ENCODE assay signal across 7 cellular contexts in genomic region chr22:20504293-20504922, GRCh38. TPM values are rescaled to one million over a fixed set of nuclear protein-coding genes. Genes with fewer than 3 reads are reported as not detected.
A peak's percentile ranks its signal among the peaks of the same experiment; 100 is the strongest.
DNase-seq lines count a peak whose midpoint lies in the region; ATAC-seq and TF ChIP-seq lines count a peak whose summit lies in the region.
"Not testable (repeated sequence)": the region's sequence is repeated elsewhere in the genome, so short reads cannot be mapped to it uniquely, and the experiment has no call there.

No MANE protein-coding gene starts in this region.

- not testable (repeated sequence) for H3K27ac Mint-ChIP-seq in Calu3 (ENCODE audit: unreplicated experiment)
- H3K27ac Mint-ChIP-seq in nephron, result peak overlapping the region; percentile 25 to 49 (median 41)

- H3K36me3 ChIP-seq in Panc1 (ENCODE audit: control insufficient read depth, insufficient read depth, low read length); adipocyte (ENCODE audit: control insufficient read depth, insufficient read depth, low read length, severe bottlenecking): not testable (repeated sequence)

- not testable (repeated sequence) for H3K9me3 ChIP-seq in Panc1 (ENCODE audit: control insufficient read depth, insufficient read depth, low read depth, low read length); adipocyte (ENCODE audit: control insufficient read depth, low read length)

- POLR2A ChIA-PET in Panc1 (lab: Charles Lee), result not testable (repeated sequence)

- not testable (repeated sequence) for BruUV-seq in Calu3 (replicated peaks; lab: Mats Ljungman, UMichigan); Panc1 (replicated peaks; lab: Mats Ljungman, UMichigan)

- peak; percentile 44 for ATAC-seq in Panc1

- peak; percentile 37 for DNase-seq in Calu3
- DNase-seq in HS-5 (ENCODE audit: low read depth), result peak; percentile 73
- DNase-seq in Panc1 (ENCODE audit: low read depth, low spot score), result peak; percentile 67
- peak; percentile 67 for DNase-seq in adipocyte (ENCODE audit: low read depth)
- peak; percentile 28 for DNase-seq in dedifferentiated amniotic fluid mesenchymal stem cell (ENCODE audit: extremely low spot score)
- DNase-seq in hepatic stellate cell (ENCODE audit: low spot score), result peak; percentile 73

- not testable (repeated sequence) for TF ChIP-seq CTCF in Calu3 (IDR thresholded peaks at IDR 0.05; ENCODE audit: unreplicated experiment); Panc1 (IDR thresholded peaks at IDR 0.05); nephron (IDR thresholded peaks at IDR 0.05; ENCODE audit: unreplicated experiment in 3 of 3)

- H3K9ac ChIP-seq in adipocyte (ENCODE audit: low read length), result not testable (repeated sequence)

- H3K9me3 Mint-ChIP-seq in Calu3 (ENCODE audit: low read depth, unreplicated experiment); nephron: not testable (repeated sequence)

- H3K27ac ChIP-seq in Panc1 (ENCODE audit: low read length), result peak overlapping the region; percentile 68

- not testable (repeated sequence) for H3K27me3 Mint-ChIP-seq in Calu3 (ENCODE audit: unreplicated experiment); nephron (ENCODE audit: low read depth)

- CTCF ChIA-PET in Calu3 (lab: Charles Lee), result interaction anchor here (0.6 to 1.4 kb wide), 2 partner anchors 60 to 65 kb away, joined by 3 to 4 read pairs; no protein-coding TSS in a partner anchor
- CTCF ChIA-PET in Panc1 (lab: Charles Lee), result interaction anchor here (0.6 kb wide), 1 partner anchor 20 kb away, joined by 6 read pairs; no protein-coding TSS in a partner anchor

- H3K4me3 Mint-ChIP-seq in Calu3 (ENCODE audit: low read depth, unreplicated experiment), result not testable (repeated sequence)
- peak overlapping the region in 2 of 3 experiments; percentile 50 to 52 for H3K4me3 Mint-ChIP-seq in nephron

- H3K27me3 ChIP-seq in Panc1 (ENCODE audit: control insufficient read depth, insufficient read depth, low read length); adipocyte (replicated peaks; ENCODE audit: control insufficient read depth, insufficient read depth, low read length): not testable (repeated sequence)

- in situ Hi-C loops in Panc1 (cut with HindIII; ENCODE audit: low pct_unique_long_range_greater_than_20kb, low sequenced_read_pairs), result not testable (repeated sequence)

- H3K4me1 ChIP-seq in Panc1 (ENCODE audit: control insufficient read depth, insufficient read depth, low read length) (peaks cover 14% of the 10 kb centered on the region), adipocyte (ENCODE audit: control insufficient read depth, insufficient read depth, low read length) (peaks cover 20% of the 10 kb centered on the region)

- intact Hi-C loops in Calu3 (cut with micrococcal nuclease; ENCODE audit: unreplicated experiment); Panc1 (cut with micrococcal nuclease; ENCODE audit: unreplicated experiment): not testable (repeated sequence)

- H3K4me1 Mint-ChIP-seq in Calu3 (ENCODE audit: low read depth, unreplicated experiment), result peaks cover 27% of the 10 kb centered on the region
- peaks cover 31% of the 10 kb centered on the region for H3K4me1 Mint-ChIP-seq in nephron

- H3K36me3 Mint-ChIP-seq in Calu3 (ENCODE audit: insufficient read depth, unreplicated experiment), result peaks cover 32% of the 10 kb centered on the region
- not testable (repeated sequence) for H3K36me3 Mint-ChIP-seq in nephron (ENCODE audit: low read depth)

- H3K4me3 ChIP-seq in Panc1 (ENCODE audit: low read depth in 2 of 2, low read length in 2 of 2); adipocyte (ENCODE audit: low read length): not testable (repeated sequence)

RNA-seq across cellular contexts. Expression of gene MED15, which starts 3.0 kb away (rescaled TPM):
- total RNA-seq in Calu3 (2022) (137 and 144 TPM in 2 replicates), Panc1 (2021; ENCODE audit: unreplicated experiment) (59.3 TPM)
- 47.7 TPM for polyA plus RNA-seq in Panc1 (2012; ENCODE audit: insufficient read length)

RNA-seq across cellular contexts. Expression of gene KLHL22, which starts 8.8 kb away (rescaled TPM):
- 26.5 and 28.1 TPM in 2 replicates for total RNA-seq in Calu3 (2022)
- total RNA-seq in Panc1 (2021; ENCODE audit: unreplicated experiment), result 14.5 TPM
- polyA plus RNA-seq in Panc1 (2012; ENCODE audit: insufficient read length), result 16.9 TPM
